Comparison of ENCODE assay signal across 1 cellular context in genomic region chr4:153521995-153522799, GRCh38.
TF ChIP-seq lines count a peak whose summit lies in the region.

No MANE protein-coding gene starts in this region.

TF ChIP-seq in GM12878, 131 proteins besides CTCF, POLR2A, EP300 and RAD21 (continued from another document and continues in another):
- TF ChIP-seq, protein P1, sequence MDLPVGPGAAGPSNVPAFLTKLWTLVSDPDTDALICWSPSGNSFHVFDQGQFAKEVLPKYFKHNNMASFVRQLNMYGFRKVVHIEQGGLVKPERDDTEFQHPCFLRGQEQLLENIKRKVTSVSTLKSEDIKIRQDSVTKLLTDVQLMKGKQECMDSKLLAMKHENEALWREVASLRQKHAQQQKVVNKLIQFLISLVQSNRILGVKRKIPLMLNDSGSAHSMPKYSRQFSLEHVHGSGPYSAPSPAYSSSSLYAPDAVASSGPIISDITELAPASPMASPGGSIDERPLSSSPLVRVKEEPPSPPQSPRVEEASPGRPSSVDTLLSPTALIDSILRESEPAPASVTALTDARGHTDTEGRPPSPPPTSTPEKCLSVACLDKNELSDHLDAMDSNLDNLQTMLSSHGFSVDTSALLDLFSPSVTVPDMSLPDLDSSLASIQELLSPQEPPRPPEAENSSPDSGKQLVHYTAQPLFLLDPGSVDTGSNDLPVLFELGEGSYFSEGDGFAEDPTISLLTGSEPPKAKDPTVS (IDR thresholded peaks at IDR 0.05; ENCODE audit: low read depth, low read length), result no peak
- no peak for TF ChIP-seq REST (IDR thresholded peaks at IDR 0.05; ENCODE audit: low read depth, low read length)
- TF ChIP-seq MLLT1 (IDR thresholded peaks at IDR 0.05), result peak; percentile 48; the same call in 1 of the 2 replicates
- no peak for TF ChIP-seq GABPA (IDR thresholded peaks at IDR 0.05; ENCODE audit: low read depth)
- TF ChIP-seq, protein P2, sequence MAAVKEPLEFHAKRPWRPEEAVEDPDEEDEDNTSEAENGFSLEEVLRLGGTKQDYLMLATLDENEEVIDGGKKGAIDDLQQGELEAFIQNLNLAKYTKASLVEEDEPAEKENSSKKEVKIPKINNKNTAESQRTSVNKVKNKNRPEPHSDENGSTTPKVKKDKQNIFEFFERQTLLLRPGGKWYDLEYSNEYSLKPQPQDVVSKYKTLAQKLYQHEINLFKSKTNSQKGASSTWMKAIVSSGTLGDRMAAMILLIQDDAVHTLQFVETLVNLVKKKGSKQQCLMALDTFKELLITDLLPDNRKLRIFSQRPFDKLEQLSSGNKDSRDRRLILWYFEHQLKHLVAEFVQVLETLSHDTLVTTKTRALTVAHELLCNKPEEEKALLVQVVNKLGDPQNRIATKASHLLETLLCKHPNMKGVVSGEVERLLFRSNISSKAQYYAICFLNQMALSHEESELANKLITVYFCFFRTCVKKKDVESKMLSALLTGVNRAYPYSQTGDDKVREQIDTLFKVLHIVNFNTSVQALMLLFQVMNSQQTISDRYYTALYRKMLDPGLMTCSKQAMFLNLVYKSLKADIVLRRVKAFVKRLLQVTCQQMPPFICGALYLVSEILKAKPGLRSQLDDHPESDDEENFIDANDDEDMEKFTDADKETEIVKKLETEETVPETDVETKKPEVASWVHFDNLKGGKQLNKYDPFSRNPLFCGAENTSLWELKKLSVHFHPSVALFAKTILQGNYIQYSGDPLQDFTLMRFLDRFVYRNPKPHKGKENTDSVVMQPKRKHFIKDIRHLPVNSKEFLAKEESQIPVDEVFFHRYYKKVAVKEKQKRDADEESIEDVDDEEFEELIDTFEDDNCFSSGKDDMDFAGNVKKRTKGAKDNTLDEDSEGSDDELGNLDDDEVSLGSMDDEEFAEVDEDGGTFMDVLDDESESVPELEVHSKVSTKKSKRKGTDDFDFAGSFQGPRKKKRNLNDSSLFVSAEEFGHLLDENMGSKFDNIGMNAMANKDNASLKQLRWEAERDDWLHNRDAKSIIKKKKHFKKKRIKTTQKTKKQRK (IDR thresholded peaks at IDR 0.05; ENCODE audit: low read depth, low read length), result no peak
- no peak for TF ChIP-seq SMAD5 (IDR thresholded peaks at IDR 0.05; ENCODE audit: low read depth)
- TF ChIP-seq ZNF24 (IDR thresholded peaks at IDR 0.05), result 0 out of 2 replicates have a peak, but pooled peaks have one; percentile 11
- TF ChIP-seq RCOR1 (conservative IDR thresholded peaks at IDR 0.05; ENCODE audit: low read depth, low read length), result 0 out of 2 replicates have a peak, but pooled peaks have one; percentile 55
- TF ChIP-seq POU2F2 (IDR thresholded peaks at IDR 0.05; ENCODE audit: borderline replicate concordance, low read depth, low read length), result no peak
- peak; percentile 34; the same call in 1 of the 2 replicates for TF ChIP-seq CREM (IDR thresholded peaks at IDR 0.05; ENCODE audit: low read depth)
- peak; percentile 83 for TF ChIP-seq SPI1 (IDR thresholded peaks at IDR 0.05; ENCODE audit: borderline replicate concordance, insufficient read depth, low read depth, low read length)
- no peak for TF ChIP-seq NFXL1 (IDR thresholded peaks at IDR 0.05; ENCODE audit: borderline replicate concordance)
- no peak for TF ChIP-seq ASH2L (IDR thresholded peaks at IDR 0.05; ENCODE audit: borderline replicate concordance, low read depth)
- peak; percentile 71 for TF ChIP-seq CUX1 (IDR thresholded peaks at IDR 0.05; ENCODE audit: insufficient replicate concordance, low read depth, low read length)
- peak; percentile 79 for TF ChIP-seq DPF2 (IDR thresholded peaks at IDR 0.05)
- TF ChIP-seq STAT3 (IDR thresholded peaks at IDR 0.05; ENCODE audit: low read depth, low read length), result no peak
- TF ChIP-seq, protein P3, sequence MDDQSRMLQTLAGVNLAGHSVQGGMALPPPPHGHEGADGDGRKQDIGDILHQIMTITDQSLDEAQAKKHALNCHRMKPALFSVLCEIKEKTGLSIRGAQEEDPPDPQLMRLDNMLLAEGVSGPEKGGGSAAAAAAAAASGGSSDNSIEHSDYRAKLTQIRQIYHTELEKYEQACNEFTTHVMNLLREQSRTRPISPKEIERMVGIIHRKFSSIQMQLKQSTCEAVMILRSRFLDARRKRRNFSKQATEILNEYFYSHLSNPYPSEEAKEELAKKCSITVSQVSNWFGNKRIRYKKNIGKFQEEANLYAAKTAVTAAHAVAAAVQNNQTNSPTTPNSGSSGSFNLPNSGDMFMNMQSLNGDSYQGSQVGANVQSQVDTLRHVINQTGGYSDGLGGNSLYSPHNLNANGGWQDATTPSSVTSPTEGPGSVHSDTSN (IDR thresholded peaks at IDR 0.05; ENCODE audit: insufficient replicate concordance, low read depth, low read length), result no peak
- TF ChIP-seq ZBTB40 (IDR thresholded peaks at IDR 0.05; ENCODE audit: borderline replicate concordance), result no peak
- TF ChIP-seq CHD1 (IDR thresholded peaks at IDR 0.05; ENCODE audit: low read depth, low read length), result no peak; the same call in 1 of the 2 replicates
- TF ChIP-seq MTA3 (IDR thresholded peaks at IDR 0.05; ENCODE audit: borderline replicate concordance, low read length), result 0 out of 2 replicates have a peak, but pooled peaks have one; percentile 16
- no peak for TF ChIP-seq TAF1 (IDR thresholded peaks at IDR 0.05; ENCODE audit: borderline replicate concordance, low read depth, low read length)
- no peak for TF ChIP-seq ZZZ3 (IDR thresholded peaks at IDR 0.05; ENCODE audit: control insufficient read depth, insufficient read length, low read depth)
- TF ChIP-seq ESRRA (IDR thresholded peaks at IDR 0.05; ENCODE audit: low read length), result no peak
- no peak for TF ChIP-seq IRF4 (IDR thresholded peaks at IDR 0.05; ENCODE audit: low read depth, low read length)
- no peak for TF ChIP-seq MYC (IDR thresholded peaks at IDR 0.05; ENCODE audit: insufficient read depth, insufficient read length, insufficient replicate concordance, low read length, severe bottlenecking)
- TF ChIP-seq BCLAF1 (IDR thresholded peaks at IDR 0.05), result no peak
- peak; percentile 88 for TF ChIP-seq YY1 (IDR thresholded peaks at IDR 0.05; ENCODE audit: low read depth, low read length)
- TF ChIP-seq PML (IDR thresholded peaks at IDR 0.05; ENCODE audit: low read length), result peak; percentile 18; the same call in 1 of the 2 replicates
- no peak for TF ChIP-seq ZNF207 (IDR thresholded peaks at IDR 0.05; ENCODE audit: borderline replicate concordance)
- no peak for TF ChIP-seq ATF7 (IDR thresholded peaks at IDR 0.05; ENCODE audit: low read depth)
- TF ChIP-seq MEF2A (IDR thresholded peaks at IDR 0.05; ENCODE audit: insufficient read depth, low read depth, low read length), result no peak
